8 cellular contexts compared by ENCODE assay signal in genomic region chr3:64030741-64031140, GRCh38. TPM values are rescaled to one million over a fixed set of nuclear protein-coding genes. Genes with fewer than 3 reads are reported as not detected.
DNase-seq lines count a peak whose midpoint lies in the region; ATAC-seq lines count a peak whose summit lies in the region.

No MANE protein-coding gene starts in this region.

- H3K4me3 ChIP-seq in CD4-positive, CD25-positive, alpha-beta regulatory T cell (ENCODE audit: low read depth, low read length) = peak overlapping the region; percentile 76

- ATAC-seq in CD4-positive, CD25-positive, alpha-beta regulatory T cell (ENCODE audit: low read depth in 2 of 2) = peak; percentile 88 to 92
- ATAC-seq in GM19455 (IDR thresholded peaks at IDR 0.05; ENCODE audit: unreplicated experiment) = peak; percentile 97
- ATAC-seq in HG03571 (IDR thresholded peaks at IDR 0.05; ENCODE audit: unreplicated experiment) = peak; percentile 93

- H3K4me1 Mint-ChIP-seq in CD4-positive, CD25-positive, alpha-beta regulatory T cell = peaks cover 0 to 6% (median 5%) of the 10 kb centered on the region in 4 donors

- peaks cover 0 to 8% of the 10 kb centered on the region in 2 experiments for H3K9me3 ChIP-seq in CD4-positive, CD25-positive, alpha-beta regulatory T cell (ENCODE audit: control insufficient read depth in 2 of 2, low read length in 2 of 2)

- peak overlapping the region in 2 of 3 donors; percentile 36 to 70 for H3K27ac Mint-ChIP-seq in CD4-positive, CD25-positive, alpha-beta regulatory T cell

- H3K27me3 Mint-ChIP-seq in CD4-positive, CD25-positive, alpha-beta regulatory T cell = peaks cover 49% of the 10 kb centered on the region

- peak overlapping the region; percentile 28 to 88 (median 84) for H3K4me3 Mint-ChIP-seq in CD4-positive, CD25-positive, alpha-beta regulatory T cell

- no peak overlapping the region for H3K27ac ChIP-seq in CD4-positive, CD25-positive, alpha-beta regulatory T cell (ENCODE audit: insufficient read depth, low read length, poor library complexity, severe bottlenecking)

- peaks cover 0 to 7% (median 3%) of the 10 kb centered on the region in 7 donors for H3K9me3 Mint-ChIP-seq in CD4-positive, CD25-positive, alpha-beta regulatory T cell

- H3K4me1 ChIP-seq in CD4-positive, CD25-positive, alpha-beta regulatory T cell (ENCODE audit: control insufficient read depth, insufficient read depth, low read length, poor library complexity, severe bottlenecking) = peaks cover 10% of the 10 kb centered on the region

- no peaks in the 10 kb centered on the region for H3K36me3 Mint-ChIP-seq in CD4-positive, CD25-positive, alpha-beta regulatory T cell

- H3K27me3 ChIP-seq in CD4-positive, CD25-positive, alpha-beta regulatory T cell (ENCODE audit: control insufficient read depth, insufficient read depth, low read length) = peaks cover 22% of the 10 kb centered on the region

- no peaks in the 10 kb centered on the region for H3K36me3 ChIP-seq in CD4-positive, CD25-positive, alpha-beta regulatory T cell (ENCODE audit: control insufficient read depth, insufficient read depth, low read length)

- peak; percentile 64 to 75 (median 70) for DNase-seq in CD4-positive, CD25-positive, alpha-beta regulatory T cell
- DNase-seq in NCI-H82 (lab: John Stamatoyannopoulos, UW) (peak; percentile 91), epidermal melanocyte (ENCODE audit: insufficient read length, low spot score) (peak; percentile 73), myocyte (ENCODE audit: low read depth) (peak; percentile 70)
- DNase-seq in activated CD8-positive, alpha-beta memory T cell treated with anti-CD3 and anti-CD28 coated beads, Interleukin-2, amount 50 U/mL, for 24 hours (ENCODE audit: extremely low read depth) = peak; percentile 56
- peak; percentile 41 to 54 for DNase-seq in stimulated activated CD8-positive, alpha-beta memory T cell treated with anti-CD3 and anti-CD28 coated beads, Interleukin-7, amount 100 ng/mL, for 1 hour (ENCODE audit: low read depth in 2 of 2)

RNA-seq across cellular contexts. Expression of gene PSMD6, which starts 7.4 kb away (rescaled TPM):
- 86.7 TPM for total RNA-seq in CD4-positive, CD25-positive, alpha-beta regulatory T cell
- 100 to 1,000 TPM; 119 to 139 (median 124) TPM for polyA plus RNA-seq in CD4-positive, CD25-positive, alpha-beta regulatory T cell
- total RNA-seq in myocyte = 112 and 118 TPM in 2 replicates
- polyA plus RNA-seq in myocyte (2012) = 71.4 TPM
